Comparison of ENCODE assay signal across 1 cellular context in genomic region chr17:61409301-61410099, GRCh38.
TF ChIP-seq lines count a peak whose summit lies in the region.

No MANE protein-coding gene starts in this region.

TF ChIP-seq in HepG2, 621 proteins besides CTCF, POLR2A, EP300 and RAD21 (continued from another document and continues in another):
- TF ChIP-seq, protein P1, sequence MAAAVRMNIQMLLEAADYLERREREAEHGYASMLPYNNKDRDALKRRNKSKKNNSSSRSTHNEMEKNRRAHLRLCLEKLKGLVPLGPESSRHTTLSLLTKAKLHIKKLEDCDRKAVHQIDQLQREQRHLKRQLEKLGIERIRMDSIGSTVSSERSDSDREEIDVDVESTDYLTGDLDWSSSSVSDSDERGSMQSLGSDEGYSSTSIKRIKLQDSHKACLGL (CRISPR knock-in tag; IDR thresholded peaks at IDR 0.05): peak; percentile 34; the same call in 1 of the 2 replicates
- TF ChIP-seq, protein P2, sequence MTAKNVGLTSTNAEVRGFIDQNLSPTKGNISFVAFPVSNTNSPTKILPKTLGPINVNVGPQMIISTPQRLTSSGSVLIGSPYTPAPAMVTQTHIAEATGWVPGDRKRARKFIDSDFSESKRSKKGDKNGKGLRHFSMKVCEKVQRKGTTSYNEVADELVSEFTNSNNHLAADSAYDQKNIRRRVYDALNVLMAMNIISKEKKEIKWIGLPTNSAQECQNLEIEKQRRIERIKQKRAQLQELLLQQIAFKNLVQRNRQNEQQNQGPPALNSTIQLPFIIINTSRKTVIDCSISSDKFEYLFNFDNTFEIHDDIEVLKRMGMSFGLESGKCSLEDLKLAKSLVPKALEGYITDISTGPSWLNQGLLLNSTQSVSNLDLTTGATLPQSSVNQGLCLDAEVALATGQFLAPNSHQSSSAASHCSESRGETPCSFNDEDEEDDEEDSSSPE (CRISPR knock-in tag; IDR thresholded peaks at IDR 0.05): 0 out of 2 replicates have a peak, but pooled peaks have one; percentile 17
- peak; percentile 72; the same call in 1 of the 2 replicates for TF ChIP-seq DNMT1 (CRISPR knock-in tag; IDR thresholded peaks at IDR 0.05)
- TF ChIP-seq, protein P3, sequence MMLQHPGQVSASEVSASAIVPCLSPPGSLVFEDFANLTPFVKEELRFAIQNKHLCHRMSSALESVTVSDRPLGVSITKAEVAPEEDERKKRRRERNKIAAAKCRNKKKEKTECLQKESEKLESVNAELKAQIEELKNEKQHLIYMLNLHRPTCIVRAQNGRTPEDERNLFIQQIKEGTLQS (CRISPR knock-in tag; IDR thresholded peaks at IDR 0.05): no peak
- TF ChIP-seq AGO1 (IDR thresholded peaks at IDR 0.05; ENCODE audit: low read depth, low read length, poor library complexity, severe bottlenecking): peak; percentile 97
- TF ChIP-seq, protein P4, sequence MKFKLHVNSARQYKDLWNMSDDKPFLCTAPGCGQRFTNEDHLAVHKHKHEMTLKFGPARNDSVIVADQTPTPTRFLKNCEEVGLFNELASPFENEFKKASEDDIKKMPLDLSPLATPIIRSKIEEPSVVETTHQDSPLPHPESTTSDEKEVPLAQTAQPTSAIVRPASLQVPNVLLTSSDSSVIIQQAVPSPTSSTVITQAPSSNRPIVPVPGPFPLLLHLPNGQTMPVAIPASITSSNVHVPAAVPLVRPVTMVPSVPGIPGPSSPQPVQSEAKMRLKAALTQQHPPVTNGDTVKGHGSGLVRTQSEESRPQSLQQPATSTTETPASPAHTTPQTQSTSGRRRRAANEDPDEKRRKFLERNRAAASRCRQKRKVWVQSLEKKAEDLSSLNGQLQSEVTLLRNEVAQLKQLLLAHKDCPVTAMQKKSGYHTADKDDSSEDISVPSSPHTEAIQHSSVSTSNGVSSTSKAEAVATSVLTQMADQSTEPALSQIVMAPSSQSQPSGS (CRISPR knock-in tag; IDR thresholded peaks at IDR 0.05): peak; percentile 15; the same call in 1 of the 2 replicates
- TF ChIP-seq ZNF326 (CRISPR knock-in tag; IDR thresholded peaks at IDR 0.05; ENCODE audit: borderline replicate concordance): peak; percentile 46; the same call in 1 of the 2 replicates
- no peak for TF ChIP-seq SP4 (CRISPR knock-in tag; IDR thresholded peaks at IDR 0.05)
- TF ChIP-seq HNF1A (IDR thresholded peaks at IDR 0.05; ENCODE audit: low read depth): no peak
- 0 out of 2 replicates have a peak, but pooled peaks have one; percentile 29 for TF ChIP-seq HNF1A (CRISPR knock-in tag; IDR thresholded peaks at IDR 0.05; ENCODE audit: borderline replicate concordance)
- TF ChIP-seq ZNF800 (CRISPR knock-in tag; IDR thresholded peaks at IDR 0.05): peak; percentile 56; the same call in 1 of the 2 replicates
- TF ChIP-seq, protein P5, sequence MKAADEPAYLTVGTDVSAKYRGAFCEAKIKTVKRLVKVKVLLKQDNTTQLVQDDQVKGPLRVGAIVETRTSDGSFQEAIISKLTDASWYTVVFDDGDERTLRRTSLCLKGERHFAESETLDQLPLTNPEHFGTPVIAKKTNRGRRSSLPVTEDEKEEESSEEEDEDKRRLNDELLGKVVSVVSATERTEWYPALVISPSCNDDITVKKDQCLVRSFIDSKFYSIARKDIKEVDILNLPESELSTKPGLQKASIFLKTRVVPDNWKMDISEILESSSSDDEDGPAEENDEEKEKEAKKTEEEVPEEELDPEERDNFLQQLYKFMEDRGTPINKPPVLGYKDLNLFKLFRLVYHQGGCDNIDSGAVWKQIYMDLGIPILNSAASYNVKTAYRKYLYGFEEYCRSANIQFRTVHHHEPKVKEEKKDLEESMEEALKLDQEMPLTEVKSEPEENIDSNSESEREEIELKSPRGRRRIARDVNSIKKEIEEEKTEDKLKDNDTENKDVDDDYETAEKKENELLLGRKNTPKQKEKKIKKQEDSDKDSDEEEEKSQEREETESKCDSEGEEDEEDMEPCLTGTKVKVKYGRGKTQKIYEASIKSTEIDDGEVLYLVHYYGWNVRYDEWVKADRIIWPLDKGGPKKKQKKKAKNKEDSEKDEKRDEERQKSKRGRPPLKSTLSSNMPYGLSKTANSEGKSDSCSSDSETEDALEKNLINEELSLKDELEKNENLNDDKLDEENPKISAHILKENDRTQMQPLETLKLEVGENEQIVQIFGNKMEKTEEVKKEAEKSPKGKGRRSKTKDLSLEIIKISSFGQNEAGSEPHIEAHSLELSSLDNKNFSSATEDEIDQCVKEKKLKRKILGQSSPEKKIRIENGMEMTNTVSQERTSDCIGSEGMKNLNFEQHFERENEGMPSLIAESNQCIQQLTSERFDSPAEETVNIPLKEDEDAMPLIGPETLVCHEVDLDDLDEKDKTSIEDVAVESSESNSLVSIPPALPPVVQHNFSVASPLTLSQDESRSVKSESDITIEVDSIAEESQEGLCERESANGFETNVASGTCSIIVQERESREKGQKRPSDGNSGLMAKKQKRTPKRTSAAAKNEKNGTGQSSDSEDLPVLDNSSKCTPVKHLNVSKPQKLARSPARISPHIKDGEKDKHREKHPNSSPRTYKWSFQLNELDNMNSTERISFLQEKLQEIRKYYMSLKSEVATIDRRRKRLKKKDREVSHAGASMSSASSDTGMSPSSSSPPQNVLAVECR (CRISPR knock-in tag; IDR thresholded peaks at IDR 0.05; ENCODE audit: borderline replicate concordance): peak; percentile 29; the same call in 1 of the 2 replicates
- TF ChIP-seq, protein P6, sequence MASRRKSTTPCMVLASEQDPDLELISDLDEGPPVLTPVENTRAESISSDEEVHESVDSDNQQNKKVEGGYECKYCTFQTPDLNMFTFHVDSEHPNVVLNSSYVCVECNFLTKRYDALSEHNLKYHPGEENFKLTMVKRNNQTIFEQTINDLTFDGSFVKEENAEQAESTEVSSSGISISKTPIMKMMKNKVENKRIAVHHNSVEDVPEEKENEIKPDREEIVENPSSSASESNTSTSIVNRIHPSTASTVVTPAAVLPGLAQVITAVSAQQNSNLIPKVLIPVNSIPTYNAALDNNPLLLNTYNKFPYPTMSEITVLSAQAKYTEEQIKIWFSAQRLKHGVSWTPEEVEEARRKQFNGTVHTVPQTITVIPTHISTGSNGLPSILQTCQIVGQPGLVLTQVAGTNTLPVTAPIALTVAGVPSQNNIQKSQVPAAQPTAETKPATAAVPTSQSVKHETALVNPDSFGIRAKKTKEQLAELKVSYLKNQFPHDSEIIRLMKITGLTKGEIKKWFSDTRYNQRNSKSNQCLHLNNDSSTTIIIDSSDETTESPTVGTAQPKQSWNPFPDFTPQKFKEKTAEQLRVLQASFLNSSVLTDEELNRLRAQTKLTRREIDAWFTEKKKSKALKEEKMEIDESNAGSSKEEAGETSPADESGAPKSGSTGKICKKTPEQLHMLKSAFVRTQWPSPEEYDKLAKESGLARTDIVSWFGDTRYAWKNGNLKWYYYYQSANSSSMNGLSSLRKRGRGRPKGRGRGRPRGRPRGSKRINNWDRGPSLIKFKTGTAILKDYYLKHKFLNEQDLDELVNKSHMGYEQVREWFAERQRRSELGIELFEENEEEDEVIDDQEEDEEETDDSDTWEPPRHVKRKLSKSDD (CRISPR knock-in tag; IDR thresholded peaks at IDR 0.05; ENCODE audit: low read depth): peak; percentile 70; the same call in 1 of the 2 replicates
- TF ChIP-seq ZNF503 (CRISPR knock-in tag; IDR thresholded peaks at IDR 0.05): 0 out of 2 replicates have a peak, but pooled peaks have one; percentile 40
- TF ChIP-seq MIXL1 (CRISPR knock-in tag; IDR thresholded peaks at IDR 0.05): no peak
- peak; percentile 90 for TF ChIP-seq TAF15 (IDR thresholded peaks at IDR 0.05; ENCODE audit: low read depth, low read length, poor library complexity, severe bottlenecking)
- 0 out of 2 replicates have a peak, but pooled peaks have one; percentile 31 for TF ChIP-seq MYPOP (CRISPR knock-in tag; IDR thresholded peaks at IDR 0.05)
- TF ChIP-seq, protein P7, sequence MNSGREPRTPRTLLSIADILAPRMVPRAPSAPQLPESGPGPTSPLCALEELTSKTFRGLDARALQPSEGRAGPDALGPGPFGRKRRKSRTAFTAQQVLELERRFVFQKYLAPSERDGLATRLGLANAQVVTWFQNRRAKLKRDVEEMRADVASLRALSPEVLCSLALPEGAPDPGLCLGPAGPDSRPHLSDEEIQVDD (CRISPR knock-in tag; IDR thresholded peaks at IDR 0.05; ENCODE audit: borderline replicate concordance): 0 out of 2 replicates have a peak, but pooled peaks have one; percentile 24
- peak; percentile 85; the same call in 1 of the 2 replicates for TF ChIP-seq TOPORS (CRISPR knock-in tag; IDR thresholded peaks at IDR 0.05)
- TF ChIP-seq MYC (CRISPR knock-in tag; IDR thresholded peaks at IDR 0.05; ENCODE audit: borderline replicate concordance): peak; percentile 58; the same call in 1 of the 2 replicates
- TF ChIP-seq ZNF792 (CRISPR knock-in tag; IDR thresholded peaks at IDR 0.05): no peak
- 0 out of 2 replicates have a peak, but pooled peaks have one; percentile 14 for TF ChIP-seq BHLHE40 (IDR thresholded peaks at IDR 0.05; ENCODE audit: low read length)
- TF ChIP-seq, protein P8, sequence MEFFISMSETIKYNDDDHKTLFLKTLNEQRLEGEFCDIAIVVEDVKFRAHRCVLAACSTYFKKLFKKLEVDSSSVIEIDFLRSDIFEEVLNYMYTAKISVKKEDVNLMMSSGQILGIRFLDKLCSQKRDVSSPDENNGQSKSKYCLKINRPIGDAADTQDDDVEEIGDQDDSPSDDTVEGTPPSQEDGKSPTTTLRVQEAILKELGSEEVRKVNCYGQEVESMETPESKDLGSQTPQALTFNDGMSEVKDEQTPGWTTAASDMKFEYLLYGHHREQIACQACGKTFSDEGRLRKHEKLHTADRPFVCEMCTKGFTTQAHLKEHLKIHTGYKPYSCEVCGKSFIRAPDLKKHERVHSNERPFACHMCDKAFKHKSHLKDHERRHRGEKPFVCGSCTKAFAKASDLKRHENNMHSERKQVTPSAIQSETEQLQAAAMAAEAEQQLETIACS (CRISPR knock-in tag; IDR thresholded peaks at IDR 0.05): 0 out of 2 replicates have a peak, but pooled peaks have one; percentile 44
